ENCODE assay signal across 9 cellular contexts in genomic region chr11:124760205-124760652, GRCh38. TPM values are rescaled to one million over a fixed set of nuclear protein-coding genes. Genes with fewer than 3 reads are reported as not detected.
DNase-seq lines count a peak whose midpoint lies in the region; ATAC-seq and TF ChIP-seq lines count a peak whose summit lies in the region.
"Had no signal": no experiment of that assay in that cellular context is flagged by ENCODE, and none has a peak within 500 bp of the region (broad histone marks: within the 10 kb centered on the region; RNA-seq: fewer than 3 reads in every experiment).

No MANE protein-coding gene starts in this region.

- no peaks in the 10 kb centered on the region for H4K20me1 ChIP-seq in DOHH2 (ENCODE audit: control insufficient read depth, insufficient read depth, low read depth, low read length)

- H3K27ac ChIP-seq in DOHH2 (ENCODE audit: low read depth, low read length) (no peak overlapping the region), muscle layer of duodenum (ENCODE audit: low read length) (peak overlapping the region; percentile 39)

- H3K4me2 ChIP-seq in DOHH2 (ENCODE audit: low read length) = peak overlapping the region; percentile 54

- no peak overlapping the region for H3K27ac Mint-ChIP-seq in brain

- DNase-seq in COLO829 (ENCODE audit: low spot score) = no peak
- no peak for DNase-seq in cerebellar cortex (ENCODE audit: low spot score)
- no peak for DNase-seq in SW480 (ENCODE audit: low spot score)
- DNase-seq: MV-4-11 had no signal

- H3K27me3 ChIP-seq in DOHH2 (ENCODE audit: control insufficient read depth, low read length) (peaks cover 46% of the 10 kb centered on the region), muscle layer of duodenum (ENCODE audit: low read depth, low read length) (peaks cover 52% of the 10 kb centered on the region)

- H3K4me1 ChIP-seq in DOHH2 (ENCODE audit: control insufficient read depth, low read length) = peaks cover 49% of the 10 kb centered on the region
- H3K4me1 ChIP-seq in muscle layer of duodenum (ENCODE audit: control insufficient read depth in 1 of 2, insufficient read depth in 2 of 2, low read length in 2 of 2) = peaks cover 3 to 49% of the 10 kb centered on the region in 2 donors

- no peaks in the 10 kb centered on the region for H3K9me3 ChIP-seq in DOHH2 (ENCODE audit: control insufficient read depth, insufficient read depth, low read length)
- no peaks in the 10 kb centered on the region for H3K9me3 ChIP-seq in muscle layer of duodenum (ENCODE audit: control insufficient read depth in 1 of 2, low read length in 2 of 2)

- no peaks in the 10 kb centered on the region for H3K9me2 ChIP-seq in DOHH2 (replicated peaks; ENCODE audit: control insufficient read depth, low read length)

- peaks cover 32% of the 10 kb centered on the region for H3K4me1 Mint-ChIP-seq in brain

- H3K36me3 ChIP-seq in DOHH2 (ENCODE audit: control insufficient read depth, low read length) (no peaks in the 10 kb centered on the region), muscle layer of duodenum (ENCODE audit: control insufficient read depth in 1 of 2, insufficient read depth in 2 of 2, low read length in 2 of 2) (peaks cover 0 to under 1% of the 10 kb centered on the region in 2 donors)

- peaks cover 79% of the 10 kb centered on the region for H3K27me3 Mint-ChIP-seq in brain

- peak overlapping the region in 3 of 5 experiments; percentile 20 to 57 (median 57) for H3K4me3 Mint-ChIP-seq in brain

- TF ChIP-seq CTCF in DOHH2 (IDR thresholded peaks at IDR 0.05; ENCODE audit: low read depth, low read length, poor library complexity, severe bottlenecking) = no peak
- TF ChIP-seq CTCF in brain (conservative IDR thresholded peaks at IDR 0.05) = no peak

- H3K79me2 ChIP-seq in DOHH2 (ENCODE audit: control insufficient read depth, low read length) = no peaks in the 10 kb centered on the region

- H3K4me3 ChIP-seq in DOHH2 (ENCODE audit: low read length) (peak overlapping the region; percentile 28), muscle layer of duodenum (ENCODE audit: low read depth in 1 of 2, low read length in 2 of 2) (peak overlapping the region; percentile 42 to 49)

- ATAC-seq in GM21528 (IDR thresholded peaks at IDR 0.05; ENCODE audit: low FRiP score, unreplicated experiment) (peak; percentile 34), GM18909 (IDR thresholded peaks at IDR 0.05; ENCODE audit: poor library complexity, unreplicated experiment) (no peak)

- no peaks in the 10 kb centered on the region for H3K36me3 Mint-ChIP-seq in brain

- H3F3A ChIP-seq in DOHH2 (ENCODE audit: control insufficient read depth, insufficient read depth) = no peaks in the 10 kb centered on the region; the same call in 1 of the 2 replicates

- peaks cover 0 to 3% (median 0%) of the 10 kb centered on the region in 5 experiments for H3K9me3 Mint-ChIP-seq in brain

RNA-seq across cellular contexts. Expression of gene ESAM, which starts 1.9 kb away (rescaled TPM):
- 42.0 TPM for polyA plus RNA-seq in brain (ENCODE audit: insufficient read depth, low read depth, low replicate concordance)

RNA-seq across cellular contexts. Expression of gene VSIG2, which starts 8.2 kb away (rescaled TPM):
- polyA plus RNA-seq in brain (ENCODE audit: insufficient read depth, low read depth, low replicate concordance) = not detected

RNA-seq across cellular contexts. Expression of gene NRGN, which starts 20.5 kb away (rescaled TPM):
- 643 TPM for polyA plus RNA-seq in brain (ENCODE audit: insufficient read depth, low read depth, low replicate concordance)

RNA-seq across cellular contexts. Expression of gene MSANTD2, which starts 40.0 kb away (rescaled TPM):
- 4.5 TPM for polyA plus RNA-seq in brain (ENCODE audit: insufficient read depth, low read depth, low replicate concordance)
